1 cellular context compared by ENCODE assay signal in the genomic region with DNA sequence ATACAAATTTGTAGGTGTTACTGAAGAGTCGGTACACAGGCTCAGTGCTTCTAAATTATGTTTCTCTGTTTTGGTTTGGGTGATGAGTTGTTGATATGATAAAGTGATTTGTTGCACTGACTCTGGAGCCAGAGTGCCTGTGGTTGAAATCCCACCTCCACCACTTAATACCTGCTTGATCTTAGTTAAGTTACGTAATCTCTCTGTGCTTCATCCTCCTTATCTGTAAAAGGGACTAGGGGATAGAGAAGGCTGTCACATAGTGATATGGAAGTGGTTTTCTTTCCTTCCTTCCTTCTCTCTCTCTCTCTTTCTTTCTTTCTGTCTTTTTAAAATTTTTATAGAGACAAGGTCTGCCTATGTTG.
A peak's percentile ranks its signal among the peaks of the same experiment; 100 is the strongest.
TF ChIP-seq lines count a peak whose summit lies in the region.

No MANE protein-coding gene starts in this region.

TF ChIP-seq in K562, 482 proteins besides CTCF, POLR2A, EP300 and RAD21 (continued from another document and continues in another):
- TF ChIP-seq, protein P1, sequence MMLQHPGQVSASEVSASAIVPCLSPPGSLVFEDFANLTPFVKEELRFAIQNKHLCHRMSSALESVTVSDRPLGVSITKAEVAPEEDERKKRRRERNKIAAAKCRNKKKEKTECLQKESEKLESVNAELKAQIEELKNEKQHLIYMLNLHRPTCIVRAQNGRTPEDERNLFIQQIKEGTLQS (IDR thresholded peaks at IDR 0.05), result peak; percentile 32; the same call in 1 of the 2 replicates
- TF ChIP-seq, protein P1 (CRISPR knock-in tag; conservative IDR thresholded peaks at IDR 0.05), result no peak
- TF ChIP-seq SMARCA4 (IDR thresholded peaks at IDR 0.05), result peak; percentile 71; the same call in 1 of the 2 replicates
- TF ChIP-seq E2F3 (CRISPR knock-in tag; IDR thresholded peaks at IDR 0.05), result no peak
- no peak for TF ChIP-seq DACH1 (IDR thresholded peaks at IDR 0.05; ENCODE audit: partially characterized antibody)
- peak; percentile 64 for TF ChIP-seq CBFA2T3 (IDR thresholded peaks at IDR 0.05)
- peak; percentile 49 for TF ChIP-seq TCF3 (CRISPR knock-in tag; IDR thresholded peaks at IDR 0.05)
- TF ChIP-seq ZNF644 (tag; IDR thresholded peaks at IDR 0.05; ENCODE audit: low read depth), result no peak
- TF ChIP-seq, protein P2, sequence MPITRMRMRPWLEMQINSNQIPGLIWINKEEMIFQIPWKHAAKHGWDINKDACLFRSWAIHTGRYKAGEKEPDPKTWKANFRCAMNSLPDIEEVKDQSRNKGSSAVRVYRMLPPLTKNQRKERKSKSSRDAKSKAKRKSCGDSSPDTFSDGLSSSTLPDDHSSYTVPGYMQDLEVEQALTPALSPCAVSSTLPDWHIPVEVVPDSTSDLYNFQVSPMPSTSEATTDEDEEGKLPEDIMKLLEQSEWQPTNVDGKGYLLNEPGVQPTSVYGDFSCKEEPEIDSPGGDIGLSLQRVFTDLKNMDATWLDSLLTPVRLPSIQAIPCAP (CRISPR knock-in tag; IDR thresholded peaks at IDR 0.05; ENCODE audit: borderline replicate concordance), result no peak
- no peak for TF ChIP-seq IFI16 (CRISPR knock-in tag; IDR thresholded peaks at IDR 0.05)
- 0 out of 2 replicates have a peak, but pooled peaks have one; percentile 34 for TF ChIP-seq NCOA1 (IDR thresholded peaks at IDR 0.05; ENCODE audit: low read depth)
- peak; percentile 72 for TF ChIP-seq TEAD4 (IDR thresholded peaks at IDR 0.05; ENCODE audit: low read length)
- TF ChIP-seq TEAD4 (CRISPR knock-in tag; IDR thresholded peaks at IDR 0.05; ENCODE audit: borderline replicate concordance), result no peak
- peak; percentile 72; the same call in 1 of the 2 replicates for TF ChIP-seq ZEB2 (IDR thresholded peaks at IDR 0.05)
- TF ChIP-seq ATF7 (IDR thresholded peaks at IDR 0.05), result 0 out of 2 replicates have a peak, but pooled peaks have one; percentile 37
- peak; percentile 64 for TF ChIP-seq TAL1 (IDR thresholded peaks at IDR 0.05)
- TF ChIP-seq SMAD3 (CRISPR knock-in tag; conservative IDR thresholded peaks at IDR 0.05), result no peak
- TF ChIP-seq RBBP5 (IDR thresholded peaks at IDR 0.05; ENCODE audit: borderline replicate concordance, insufficient read depth, low read length, poor library complexity, severe bottlenecking), result no peak
- TF ChIP-seq, protein P3, sequence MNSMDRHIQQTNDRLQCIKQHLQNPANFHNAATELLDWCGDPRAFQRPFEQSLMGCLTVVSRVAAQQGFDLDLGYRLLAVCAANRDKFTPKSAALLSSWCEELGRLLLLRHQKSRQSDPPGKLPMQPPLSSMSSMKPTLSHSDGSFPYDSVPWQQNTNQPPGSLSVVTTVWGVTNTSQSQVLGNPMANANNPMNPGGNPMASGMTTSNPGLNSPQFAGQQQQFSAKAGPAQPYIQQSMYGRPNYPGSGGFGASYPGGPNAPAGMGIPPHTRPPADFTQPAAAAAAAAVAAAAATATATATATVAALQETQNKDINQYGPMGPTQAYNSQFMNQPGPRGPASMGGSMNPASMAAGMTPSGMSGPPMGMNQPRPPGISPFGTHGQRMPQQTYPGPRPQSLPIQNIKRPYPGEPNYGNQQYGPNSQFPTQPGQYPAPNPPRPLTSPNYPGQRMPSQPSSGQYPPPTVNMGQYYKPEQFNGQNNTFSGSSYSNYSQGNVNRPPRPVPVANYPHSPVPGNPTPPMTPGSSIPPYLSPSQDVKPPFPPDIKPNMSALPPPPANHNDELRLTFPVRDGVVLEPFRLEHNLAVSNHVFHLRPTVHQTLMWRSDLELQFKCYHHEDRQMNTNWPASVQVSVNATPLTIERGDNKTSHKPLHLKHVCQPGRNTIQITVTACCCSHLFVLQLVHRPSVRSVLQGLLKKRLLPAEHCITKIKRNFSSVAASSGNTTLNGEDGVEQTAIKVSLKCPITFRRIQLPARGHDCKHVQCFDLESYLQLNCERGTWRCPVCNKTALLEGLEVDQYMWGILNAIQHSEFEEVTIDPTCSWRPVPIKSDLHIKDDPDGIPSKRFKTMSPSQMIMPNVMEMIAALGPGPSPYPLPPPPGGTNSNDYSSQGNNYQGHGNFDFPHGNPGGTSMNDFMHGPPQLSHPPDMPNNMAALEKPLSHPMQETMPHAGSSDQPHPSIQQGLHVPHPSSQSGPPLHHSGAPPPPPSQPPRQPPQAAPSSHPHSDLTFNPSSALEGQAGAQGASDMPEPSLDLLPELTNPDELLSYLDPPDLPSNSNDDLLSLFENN (IDR thresholded peaks at IDR 0.05; ENCODE audit: low read depth in 2 of 2, low read length in 2 of 2), result no peak
- no peak for TF ChIP-seq TBL1XR1 (IDR thresholded peaks at IDR 0.05; ENCODE audit: low read length in 2 of 2)
- TF ChIP-seq BMI1 (IDR thresholded peaks at IDR 0.05; ENCODE audit: low read length), result no peak
- TF ChIP-seq FOXJ2 (tag; IDR thresholded peaks at IDR 0.05), result no peak
- TF ChIP-seq, protein P4, sequence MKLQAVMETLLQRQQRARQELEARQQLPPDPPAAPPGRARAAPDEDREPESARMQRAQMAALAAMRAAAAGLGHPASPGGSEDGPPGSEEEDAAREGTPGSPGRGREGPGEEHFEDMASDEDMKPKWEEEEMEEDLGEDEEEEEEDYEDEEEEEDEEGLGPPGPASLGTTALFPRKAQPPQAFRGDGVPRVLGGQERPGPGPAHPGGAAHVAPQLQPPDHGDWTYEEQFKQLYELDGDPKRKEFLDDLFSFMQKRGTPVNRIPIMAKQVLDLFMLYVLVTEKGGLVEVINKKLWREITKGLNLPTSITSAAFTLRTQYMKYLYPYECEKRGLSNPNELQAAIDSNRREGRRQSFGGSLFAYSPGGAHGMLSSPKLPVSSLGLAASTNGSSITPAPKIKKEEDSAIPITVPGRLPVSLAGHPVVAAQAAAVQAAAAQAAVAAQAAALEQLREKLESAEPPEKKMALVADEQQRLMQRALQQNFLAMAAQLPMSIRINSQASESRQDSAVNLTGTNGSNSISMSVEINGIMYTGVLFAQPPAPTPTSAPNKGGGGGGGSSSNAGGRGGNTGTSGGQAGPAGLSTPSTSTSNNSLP (IDR thresholded peaks at IDR 0.05; ENCODE audit: borderline replicate concordance, low read depth, low read length), result no peak
- TF ChIP-seq HDGF (IDR thresholded peaks at IDR 0.05), result no peak
- TF ChIP-seq FOXM1 (IDR thresholded peaks at IDR 0.05; ENCODE audit: low read depth), result 0 out of 2 replicates have a peak, but pooled peaks have one; percentile 43
- no peak for TF ChIP-seq FOXM1 (CRISPR knock-in tag; IDR thresholded peaks at IDR 0.05; ENCODE audit: low read depth)
- TF ChIP-seq TEAD2 (tag; IDR thresholded peaks at IDR 0.05), result no peak
- TF ChIP-seq, protein P5, sequence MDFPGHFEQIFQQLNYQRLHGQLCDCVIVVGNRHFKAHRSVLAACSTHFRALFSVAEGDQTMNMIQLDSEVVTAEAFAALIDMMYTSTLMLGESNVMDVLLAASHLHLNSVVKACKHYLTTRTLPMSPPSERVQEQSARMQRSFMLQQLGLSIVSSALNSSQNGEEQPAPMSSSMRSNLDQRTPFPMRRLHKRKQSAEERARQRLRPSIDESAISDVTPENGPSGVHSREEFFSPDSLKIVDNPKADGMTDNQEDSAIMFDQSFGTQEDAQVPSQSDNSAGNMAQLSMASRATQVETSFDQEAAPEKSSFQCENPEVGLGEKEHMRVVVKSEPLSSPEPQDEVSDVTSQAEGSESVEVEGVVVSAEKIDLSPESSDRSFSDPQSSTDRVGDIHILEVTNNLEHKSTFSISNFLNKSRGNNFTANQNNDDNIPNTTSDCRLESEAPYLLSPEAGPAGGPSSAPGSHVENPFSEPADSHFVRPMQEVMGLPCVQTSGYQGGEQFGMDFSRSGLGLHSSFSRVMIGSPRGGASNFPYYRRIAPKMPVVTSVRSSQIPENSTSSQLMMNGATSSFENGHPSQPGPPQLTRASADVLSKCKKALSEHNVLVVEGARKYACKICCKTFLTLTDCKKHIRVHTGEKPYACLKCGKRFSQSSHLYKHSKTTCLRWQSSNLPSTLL (IDR thresholded peaks at IDR 0.05), result no peak
- no peak for TF ChIP-seq NFE2L1 (tag; IDR thresholded peaks at IDR 0.05; ENCODE audit: borderline replicate concordance, low read depth)
- TF ChIP-seq, protein P6, sequence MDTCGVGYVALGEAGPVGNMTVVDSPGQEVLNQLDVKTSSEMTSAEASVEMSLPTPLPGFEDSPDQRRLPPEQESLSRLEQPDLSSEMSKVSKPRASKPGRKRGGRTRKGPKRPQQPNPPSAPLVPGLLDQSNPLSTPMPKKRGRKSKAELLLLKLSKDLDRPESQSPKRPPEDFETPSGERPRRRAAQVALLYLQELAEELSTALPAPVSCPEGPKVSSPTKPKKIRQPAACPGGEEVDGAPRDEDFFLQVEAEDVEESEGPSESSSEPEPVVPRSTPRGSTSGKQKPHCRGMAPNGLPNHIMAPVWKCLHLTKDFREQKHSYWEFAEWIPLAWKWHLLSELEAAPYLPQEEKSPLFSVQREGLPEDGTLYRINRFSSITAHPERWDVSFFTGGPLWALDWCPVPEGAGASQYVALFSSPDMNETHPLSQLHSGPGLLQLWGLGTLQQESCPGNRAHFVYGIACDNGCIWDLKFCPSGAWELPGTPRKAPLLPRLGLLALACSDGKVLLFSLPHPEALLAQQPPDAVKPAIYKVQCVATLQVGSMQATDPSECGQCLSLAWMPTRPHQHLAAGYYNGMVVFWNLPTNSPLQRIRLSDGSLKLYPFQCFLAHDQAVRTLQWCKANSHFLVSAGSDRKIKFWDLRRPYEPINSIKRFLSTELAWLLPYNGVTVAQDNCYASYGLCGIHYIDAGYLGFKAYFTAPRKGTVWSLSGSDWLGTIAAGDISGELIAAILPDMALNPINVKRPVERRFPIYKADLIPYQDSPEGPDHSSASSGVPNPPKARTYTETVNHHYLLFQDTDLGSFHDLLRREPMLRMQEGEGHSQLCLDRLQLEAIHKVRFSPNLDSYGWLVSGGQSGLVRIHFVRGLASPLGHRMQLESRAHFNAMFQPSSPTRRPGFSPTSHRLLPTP (IDR thresholded peaks at IDR 0.05; ENCODE audit: borderline replicate concordance, extremely low read depth, insufficient read length), result peak; percentile 38
- TF ChIP-seq, protein P7, sequence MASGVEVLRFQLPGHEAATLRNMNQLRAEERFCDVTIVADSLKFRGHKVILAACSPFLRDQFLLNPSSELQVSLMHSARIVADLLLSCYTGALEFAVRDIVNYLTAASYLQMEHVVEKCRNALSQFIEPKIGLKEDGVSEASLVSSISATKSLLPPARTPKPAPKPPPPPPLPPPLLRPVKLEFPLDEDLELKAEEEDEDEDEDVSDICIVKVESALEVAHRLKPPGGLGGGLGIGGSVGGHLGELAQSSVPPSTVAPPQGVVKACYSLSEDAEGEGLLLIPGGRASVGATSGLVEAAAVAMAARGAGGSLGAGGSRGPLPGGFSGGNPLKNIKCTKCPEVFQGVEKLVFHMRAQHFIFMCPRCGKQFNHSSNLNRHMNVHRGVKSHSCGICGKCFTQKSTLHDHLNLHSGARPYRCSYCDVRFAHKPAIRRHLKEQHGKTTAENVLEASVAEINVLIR (CRISPR knock-in tag; IDR thresholded peaks at IDR 0.05), result no peak
- TF ChIP-seq ZNF184 (CRISPR knock-in tag; IDR thresholded peaks at IDR 0.05), result no peak
- TF ChIP-seq ZNF589 (CRISPR knock-in tag; IDR thresholded peaks at IDR 0.05; ENCODE audit: low read depth), result no peak
- no peak for TF ChIP-seq RFX1 (IDR thresholded peaks at IDR 0.05)
- no peak for TF ChIP-seq ETS2 (tag; IDR thresholded peaks at IDR 0.05; ENCODE audit: borderline replicate concordance, poor library complexity, severe bottlenecking)
- peak; percentile 78 for TF ChIP-seq CEBPB (tag; IDR thresholded peaks at IDR 0.05)
- TF ChIP-seq, protein P8, sequence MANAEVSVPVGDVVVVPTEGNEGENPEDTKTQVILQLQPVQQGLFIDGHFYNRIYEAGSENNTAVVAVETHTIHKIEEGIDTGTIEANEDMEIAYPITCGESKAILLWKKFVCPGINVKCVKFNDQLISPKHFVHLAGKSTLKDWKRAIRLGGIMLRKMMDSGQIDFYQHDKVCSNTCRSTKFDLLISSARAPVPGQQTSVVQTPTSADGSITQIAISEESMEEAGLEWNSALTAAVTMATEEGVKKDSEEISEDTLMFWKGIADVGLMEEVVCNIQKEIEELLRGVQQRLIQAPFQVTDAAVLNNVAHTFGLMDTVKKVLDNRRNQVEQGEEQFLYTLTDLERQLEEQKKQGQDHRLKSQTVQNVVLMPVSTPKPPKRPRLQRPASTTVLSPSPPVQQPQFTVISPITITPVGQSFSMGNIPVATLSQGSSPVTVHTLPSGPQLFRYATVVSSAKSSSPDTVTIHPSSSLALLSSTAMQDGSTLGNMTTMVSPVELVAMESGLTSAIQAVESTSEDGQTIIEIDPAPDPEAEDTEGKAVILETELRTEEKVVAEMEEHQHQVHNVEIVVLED (CRISPR knock-in tag; IDR thresholded peaks at IDR 0.05), result no peak
- no peak for TF ChIP-seq KLF13 (tag; IDR thresholded peaks at IDR 0.05; ENCODE audit: borderline replicate concordance, low read depth)
- no peak for TF ChIP-seq PHF8 (IDR thresholded peaks at IDR 0.05; ENCODE audit: borderline replicate concordance, low read length)
- TF ChIP-seq, protein P9, sequence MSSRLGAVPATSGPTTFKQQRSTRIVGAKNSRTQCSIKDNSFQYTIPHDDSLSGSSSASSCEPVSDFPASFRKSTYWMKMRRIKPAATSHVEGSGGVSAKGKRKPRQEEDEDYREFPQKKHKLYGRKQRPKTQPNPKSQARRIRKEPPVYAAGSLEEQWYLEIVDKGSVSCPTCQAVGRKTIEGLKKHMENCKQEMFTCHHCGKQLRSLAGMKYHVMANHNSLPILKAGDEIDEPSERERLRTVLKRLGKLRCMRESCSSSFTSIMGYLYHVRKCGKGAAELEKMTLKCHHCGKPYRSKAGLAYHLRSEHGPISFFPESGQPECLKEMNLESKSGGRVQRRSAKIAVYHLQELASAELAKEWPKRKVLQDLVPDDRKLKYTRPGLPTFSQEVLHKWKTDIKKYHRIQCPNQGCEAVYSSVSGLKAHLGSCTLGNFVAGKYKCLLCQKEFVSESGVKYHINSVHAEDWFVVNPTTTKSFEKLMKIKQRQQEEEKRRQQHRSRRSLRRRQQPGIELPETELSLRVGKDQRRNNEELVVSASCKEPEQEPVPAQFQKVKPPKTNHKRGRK (tag; IDR thresholded peaks at IDR 0.05), result no peak
- TF ChIP-seq, protein P10, sequence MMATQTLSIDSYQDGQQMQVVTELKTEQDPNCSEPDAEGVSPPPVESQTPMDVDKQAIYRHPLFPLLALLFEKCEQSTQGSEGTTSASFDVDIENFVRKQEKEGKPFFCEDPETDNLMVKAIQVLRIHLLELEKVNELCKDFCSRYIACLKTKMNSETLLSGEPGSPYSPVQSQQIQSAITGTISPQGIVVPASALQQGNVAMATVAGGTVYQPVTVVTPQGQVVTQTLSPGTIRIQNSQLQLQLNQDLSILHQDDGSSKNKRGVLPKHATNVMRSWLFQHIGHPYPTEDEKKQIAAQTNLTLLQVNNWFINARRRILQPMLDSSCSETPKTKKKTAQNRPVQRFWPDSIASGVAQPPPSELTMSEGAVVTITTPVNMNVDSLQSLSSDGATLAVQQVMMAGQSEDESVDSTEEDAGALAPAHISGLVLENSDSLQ (IDR thresholded peaks at IDR 0.05), result no peak
- no peak for TF ChIP-seq KDM4B (IDR thresholded peaks at IDR 0.05; ENCODE audit: borderline replicate concordance in 2 of 2, low read depth in 1 of 2)
- peak in 1 of 2 experiments; percentile 49; a peak in 1 of 4 replicates for TF ChIP-seq RCOR1 (IDR thresholded peaks at IDR 0.05; ENCODE audit: borderline replicate concordance in 1 of 2, low read depth in 2 of 2, low read length in 2 of 2)
- TF ChIP-seq TRIM24 (IDR thresholded peaks at IDR 0.05), result no peak
- TF ChIP-seq ZNF76 (CRISPR knock-in tag; IDR thresholded peaks at IDR 0.05; ENCODE audit: borderline replicate concordance), result no peak
- no peak for TF ChIP-seq ZFP36 (IDR thresholded peaks at IDR 0.05; ENCODE audit: low read depth, low read length, partially characterized antibody)
